24 cellular contexts compared by ENCODE assay signal in the genomic region with DNA sequence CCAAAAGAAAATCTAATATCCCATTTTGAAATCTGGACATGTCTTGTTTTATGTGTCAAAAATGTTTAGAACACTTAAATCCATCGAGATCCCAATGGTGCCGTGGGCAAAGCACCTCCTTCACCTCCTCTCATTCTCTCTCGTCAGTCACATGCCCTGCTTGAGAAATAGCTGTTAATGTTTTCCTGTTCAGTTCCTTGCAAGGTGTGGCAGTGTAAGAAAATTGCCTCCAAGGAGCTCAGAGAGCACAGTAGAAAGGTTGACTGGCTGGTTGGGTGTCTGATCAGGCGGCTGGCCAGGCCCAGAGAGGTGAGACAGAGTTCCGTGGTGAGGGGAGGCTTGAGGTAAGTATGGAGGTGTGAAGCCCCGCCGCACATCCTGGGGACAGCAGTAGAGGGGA.
"Had no signal": no experiment of that assay in that cellular context is flagged by ENCODE, and none has a peak within 500 bp of the region (broad histone marks: within the 10 kb centered on the region; RNA-seq: fewer than 3 reads in every experiment).

No MANE protein-coding gene starts in this region.

- H3K27me3 ChIP-seq: dorsolateral prefrontal cortex, esophagus muscularis mucosa, foreskin keratinocyte, gastroesophageal sphincter, heart right ventricle, pancreas, right lobe of liver, thyroid gland had no signal

- H3K9me3 ChIP-seq: esophagus muscularis mucosa, gastroesophageal sphincter, heart right ventricle, neutrophil, pancreas, right lobe of liver, thyroid gland had no signal

- H3K4me3 Mint-ChIP-seq: natural killer cell; stimulated activated naive CD8-positive, alpha-beta T cell treated with anti-CD3 and anti-CD28 coated beads, Interleukin-15, amount 100 ng/mL, for 72 hours had no signal

- DNase-seq: cerebellar nuclear complex; cortex of kidney; dorsolateral prefrontal cortex; effector CD4-positive, alpha-beta T cell; foreskin keratinocyte; glutamatergic neuron; heart right ventricle; hippocampal formation; mammary epithelial cell; natural killer cell; pancreas; right lobe of liver; small intestine; stimulated activated CD4-positive, alpha-beta T cell treated with anti-CD3 and anti-CD28 coated beads, Interleukin-15, amount 100 ng/mL, for 24 hours; stimulated activated CD4-positive, alpha-beta T cell treated with anti-CD3 and anti-CD28 coated beads, Interleukin-2, amount 100 ng/mL, for 48 hours; stimulated activated naive CD4-positive, alpha-beta T cell; stimulated activated naive CD8-positive, alpha-beta T cell treated with anti-CD3 and anti-CD28 coated beads, Interleukin-15, amount 100 ng/mL, for 72 hours; thyroid gland; trophoblast cell had no signal

- H3K4me1 Mint-ChIP-seq: natural killer cell; stimulated activated naive CD8-positive, alpha-beta T cell treated with anti-CD3 and anti-CD28 coated beads, Interleukin-15, amount 100 ng/mL, for 72 hours had no signal

- H3K27ac ChIP-seq: dorsolateral prefrontal cortex, epithelial cell of prostate, esophagus muscularis mucosa, foreskin keratinocyte, gastroesophageal sphincter, heart right ventricle, neutrophil, pancreas, right lobe of liver, thyroid gland had no signal

- H3K36me3 Mint-ChIP-seq: natural killer cell had no signal

- H3K36me3 ChIP-seq: esophagus muscularis mucosa, gastroesophageal sphincter, heart right ventricle, neutrophil, pancreas, right lobe of liver, thyroid gland had no signal

- H3K9me3 Mint-ChIP-seq: natural killer cell; stimulated activated naive CD8-positive, alpha-beta T cell treated with anti-CD3 and anti-CD28 coated beads, Interleukin-15, amount 100 ng/mL, for 72 hours had no signal

- H3K4me1 ChIP-seq: foreskin keratinocyte, pancreas, right lobe of liver, thyroid gland had no signal

- H3K4me3 ChIP-seq: dorsolateral prefrontal cortex, esophagus muscularis mucosa, gastroesophageal sphincter, heart right ventricle, pancreas, right lobe of liver, thyroid gland had no signal

- ATAC-seq: foreskin keratinocyte; gastroesophageal sphincter; heart right ventricle; left lobe of liver; natural killer cell; pancreas; right lobe of liver; stimulated activated naive CD8-positive, alpha-beta T cell treated with anti-CD3 and anti-CD28 coated beads, Interleukin-15, amount 100 ng/mL, for 72 hours had no signal

- H3K27ac Mint-ChIP-seq: natural killer cell had no signal
